18 cellular contexts compared by ENCODE assay signal in genomic region chr13:31518666-31519065, GRCh38.
A peak's percentile ranks its signal among the peaks of the same experiment; 100 is the strongest.
DNase-seq lines count a peak whose midpoint lies in the region; ATAC-seq and TF ChIP-seq lines count a peak whose summit lies in the region.
"Had no signal": no experiment of that assay in that cellular context is flagged by ENCODE, and none has a peak within 500 bp of the region (broad histone marks: within the 10 kb centered on the region; RNA-seq: fewer than 3 reads in every experiment).

No MANE protein-coding gene starts in this region.

- H3K4me2 ChIP-seq in osteoblast (ENCODE audit: insufficient read depth, low read length) = no peak overlapping the region

- H3K4me1 ChIP-seq in adipocyte (ENCODE audit: control insufficient read depth, insufficient read depth, low read length) (peaks cover 44% of the 10 kb centered on the region), osteoblast (ENCODE audit: insufficient read depth, low read length) (peaks cover 17% of the 10 kb centered on the region)

- H2AFZ ChIP-seq in osteoblast (ENCODE audit: low read length) = peak overlapping the region; percentile 62

- no peak overlapping the region for H3K4me3 ChIP-seq in adipocyte (ENCODE audit: low read length)
- H3K4me3 ChIP-seq in osteoblast (ENCODE audit: insufficient read depth, low read length) = no peak overlapping the region
- H3K4me3 ChIP-seq: SK-N-MC had no signal

- no peaks in the 10 kb centered on the region for H3K79me2 ChIP-seq in osteoblast (ENCODE audit: insufficient read depth, low read length)

- TF ChIP-seq CTCF in AG09319 (IDR thresholded peaks at IDR 0.05; ENCODE audit: low read depth, low read length) (no peak), osteoblast (IDR thresholded peaks at IDR 0.05; ENCODE audit: extremely low read depth, low read depth, low read length) (no peak)

- H3K4me3 Mint-ChIP-seq in activated naive CD8-positive, alpha-beta T cell treated with anti-CD3 and anti-CD28 coated beads for 36 hours = no peak overlapping the region
- H3K4me3 Mint-ChIP-seq: CD8-positive, alpha-beta memory T cell had no signal

- no peak overlapping the region for H3K27ac Mint-ChIP-seq in activated naive CD8-positive, alpha-beta T cell treated with anti-CD3 and anti-CD28 coated beads for 36 hours
- H3K27ac Mint-ChIP-seq: CD8-positive, alpha-beta memory T cell had no signal

- H4K20me1 ChIP-seq in osteoblast (ENCODE audit: insufficient read depth, low read length) = no peaks in the 10 kb centered on the region

- H3K36me3 Mint-ChIP-seq in activated naive CD8-positive, alpha-beta T cell treated with anti-CD3 and anti-CD28 coated beads for 36 hours = no peaks in the 10 kb centered on the region
- H3K36me3 Mint-ChIP-seq: CD8-positive, alpha-beta memory T cell had no signal

- H3K4me1 Mint-ChIP-seq in activated naive CD8-positive, alpha-beta T cell treated with anti-CD3 and anti-CD28 coated beads for 36 hours = no peaks in the 10 kb centered on the region
- H3K4me1 Mint-ChIP-seq: CD8-positive, alpha-beta memory T cell had no signal

- H3K27ac ChIP-seq in osteoblast (ENCODE audit: low read depth, low read length) = peak overlapping the region; percentile 46
- H3K27ac ChIP-seq: SK-N-MC had no signal

- H3K36me3 ChIP-seq in adipocyte (ENCODE audit: control insufficient read depth, insufficient read depth, low read length, severe bottlenecking) = no peaks in the 10 kb centered on the region
- no peaks in the 10 kb centered on the region for H3K36me3 ChIP-seq in osteoblast (ENCODE audit: insufficient read depth, low read length)

- H3K9me3 Mint-ChIP-seq in activated naive CD8-positive, alpha-beta T cell treated with anti-CD3 and anti-CD28 coated beads for 36 hours = no peaks in the 10 kb centered on the region

- H3K27me3 ChIP-seq in adipocyte (replicated peaks; ENCODE audit: control insufficient read depth, insufficient read depth, low read length) = no peaks in the 10 kb centered on the region
- no peaks in the 10 kb centered on the region for H3K27me3 ChIP-seq in osteoblast (ENCODE audit: insufficient read depth, low read length)

- peak; percentile 49 for DNase-seq in AG09319 (ENCODE audit: extremely low read depth, low read depth)
- DNase-seq in adipocyte (ENCODE audit: low read depth) = peak; percentile 88
- peak; percentile 94 for DNase-seq in fibroblast of peridontal ligament (ENCODE audit: extremely low read depth)
- DNase-seq in osteoblast (ENCODE audit: insufficient read length, low spot score, missing footprints) = no peak
- no peak for DNase-seq in NCI-H524 treated with DMSO at 0.1 percent for 48 hours (lab: John Stamatoyannopoulos, UW)
- DNase-seq in activated naive CD8-positive, alpha-beta T cell treated with anti-CD3 and anti-CD28 coated beads for 36 hours = no peak
- DNase-seq: C1 segment of cervical spinal cord; CD8-positive, alpha-beta memory T cell; GOT3; NCI-H1105 treated with DMSO at 0.1 percent for 48 hours; NCI-H1694 treated with DMSO at 0.1 percent for 48 hours; NCI-H510A treated with DMSO at 0.1 percent for 48 hours; NCI-H82; OCI-M1; SHP77 had no signal

- H3K27me3 Mint-ChIP-seq in activated naive CD8-positive, alpha-beta T cell treated with anti-CD3 and anti-CD28 coated beads for 36 hours = peaks cover 6% of the 10 kb centered on the region

- H3K9me3 ChIP-seq in adipocyte (ENCODE audit: control insufficient read depth, low read length) (no peaks in the 10 kb centered on the region), osteoblast (ENCODE audit: low read depth, low read length) (no peaks in the 10 kb centered on the region)

- ATAC-seq in HG03342 (IDR thresholded peaks at IDR 0.05; ENCODE audit: unreplicated experiment) (no peak), GM21423 (IDR thresholded peaks at IDR 0.05; ENCODE audit: unreplicated experiment) (no peak)

- no peak overlapping the region for H3K9ac ChIP-seq in adipocyte (ENCODE audit: low read length)

Comparison
In these comparisons a context has a peak if more than half of its experiments do, and no peak if none do; other contexts are left out.
1. DNase-seq: peak in AG09319 (single experiment), adipocyte (single experiment) and fibroblast of peridontal ligament (single experiment); none in osteoblast (single experiment), NCI-H524 treated with DMSO at 0.1 percent for 48 hours (single experiment) and activated naive CD8-positive, alpha-beta T cell treated with anti-CD3 and anti-CD28 coated beads for 36 hours (single experiment).